Comparison of ENCODE assay signal across 28 cellular contexts in genomic region chr4:140704392-140704955, GRCh38. TPM values are rescaled to one million over a fixed set of nuclear protein-coding genes. Genes with fewer than 3 reads are reported as not detected.
A peak's percentile ranks its signal among the peaks of the same experiment; 100 is the strongest.
DNase-seq lines count a peak whose midpoint lies in the region; ATAC-seq, FAIRE-seq and TF ChIP-seq lines count a peak whose summit lies in the region.
"Had no signal": no experiment of that assay in that cellular context is flagged by ENCODE, and none has a peak within 500 bp of the region (broad histone marks: within the 10 kb centered on the region; RNA-seq: fewer than 3 reads in every experiment).

No MANE protein-coding gene starts in this region.

- H3K27me3 ChIP-seq in trophoblast cell (ENCODE audit: insufficient read depth, low read length) (no peaks in the 10 kb centered on the region), BE2C (no peaks in the 10 kb centered on the region)
- H3K27me3 ChIP-seq: vagina had no signal

- H3K27ac Mint-ChIP-seq in IgD-negative memory B cell, result peak overlapping the region; percentile 79 to 94 (median 81)
- H3K27ac Mint-ChIP-seq: activated naive CD8-positive, alpha-beta T cell treated with anti-CD3 and anti-CD28 coated beads, Interleukin-2, amount 50 U/mL, for 24 hours; dendritic cell treated with granulocyte-macrophage colony-stimulating factor and Interleukin-4, amounts not matched to agents 40 ng/mL and 50 ng/mL, for 4 days; stimulated activated naive CD8-positive, alpha-beta T cell treated with anti-CD3 and anti-CD28 coated beads, Interleukin-15, Interleukin-2, amounts not matched to agents 100 ng/mL and 50 ng/mL, for 24 hours; T-helper 17 cell had no signal

- no peak overlapping the region for H3K14ac ChIP-seq in trophoblast cell (ENCODE audit: low read length)

- H3K4me1 ChIP-seq in trophoblast cell (ENCODE audit: control insufficient read depth in 1 of 2, insufficient read depth in 2 of 2, low read length in 2 of 2), result peaks cover 0 to 5% of the 10 kb centered on the region in 2 experiments
- peaks cover 8% of the 10 kb centered on the region for H3K4me1 ChIP-seq in BE2C
- H3K4me1 ChIP-seq: psoas muscle had no signal

- peaks cover 0 to 1% (median 0%) of the 10 kb centered on the region in 3 donors for H3K9me3 Mint-ChIP-seq in IgD-negative memory B cell
- H3K9me3 Mint-ChIP-seq: activated naive CD8-positive, alpha-beta T cell treated with anti-CD3 and anti-CD28 coated beads, Interleukin-2, amount 50 U/mL, for 24 hours; dendritic cell treated with granulocyte-macrophage colony-stimulating factor and Interleukin-4, amounts not matched to agents 40 ng/mL and 50 ng/mL, for 4 days; stimulated activated naive CD8-positive, alpha-beta T cell treated with anti-CD3 and anti-CD28 coated beads, Interleukin-15, Interleukin-2, amounts not matched to agents 100 ng/mL and 50 ng/mL, for 24 hours had no signal

- H2BK12ac ChIP-seq in trophoblast cell (ENCODE audit: low read length), result no peak overlapping the region

- no peaks in the 10 kb centered on the region for H3K27me3 Mint-ChIP-seq in IgD-negative memory B cell
- H3K27me3 Mint-ChIP-seq: activated naive CD8-positive, alpha-beta T cell treated with anti-CD3 and anti-CD28 coated beads, Interleukin-2, amount 50 U/mL, for 24 hours; dendritic cell treated with granulocyte-macrophage colony-stimulating factor and Interleukin-4, amounts not matched to agents 40 ng/mL and 50 ng/mL, for 4 days; stimulated activated naive CD8-positive, alpha-beta T cell treated with anti-CD3 and anti-CD28 coated beads, Interleukin-15, Interleukin-2, amounts not matched to agents 100 ng/mL and 50 ng/mL, for 24 hours had no signal

- H3K4me3 ChIP-seq in trophoblast cell (ENCODE audit: low read depth, low read length) (no peak overlapping the region), BE2C (ENCODE audit: low read depth, low read length) (no peak overlapping the region)
- H3K4me3 ChIP-seq: psoas muscle, vagina had no signal

- H3K36me3 ChIP-seq in trophoblast cell (ENCODE audit: control insufficient read depth in 1 of 2, insufficient read depth in 2 of 2, low read length in 2 of 2) (peaks cover 6% of the 10 kb centered on the region in 2 experiments), BE2C (peaks cover 9% of the 10 kb centered on the region)
- H3K36me3 ChIP-seq: vagina had no signal

- no peak overlapping the region for H2BK5ac ChIP-seq in trophoblast cell (ENCODE audit: low read depth, low read length, poor library complexity)

- no peak overlapping the region for H3K4me2 ChIP-seq in trophoblast cell (ENCODE audit: low read length)
- H3K4me2 ChIP-seq: SK-N-SH had no signal

- no peak overlapping the region for H3K18ac ChIP-seq in trophoblast cell (ENCODE audit: low read length)

- DNase-seq in trophoblast cell, result no peak
- no peak for DNase-seq in RCC 7860 (ENCODE audit: low spot score)
- DNase-seq in BE2C, result no peak
- no peak for DNase-seq in NCI-H1092 treated with DMSO at 0.1 percent for 48 hours (lab: John Stamatoyannopoulos, UW)
- DNase-seq in stimulated activated CD4-positive, alpha-beta T cell treated with anti-CD3 and anti-CD28 coated beads, Interleukin-2, amount 100 ng/mL, for 48 hours, result no peak
- DNase-seq: activated effector memory CD4-positive, alpha-beta T cell treated with anti-CD3 and anti-CD28 coated beads, Interleukin-2, amount 50 U/mL, for 16 hours; activated naive CD8-positive, alpha-beta T cell treated with anti-CD3 and anti-CD28 coated beads, Interleukin-2, amount 50 U/mL, for 24 hours; central memory CD4-positive, alpha-beta T cell; DMS79; GF-D8; Karpas-422; left cardiac atrium; MV-4-11; NCI-H146; nucleus accumbens; OCI-M1; psoas muscle; SK-N-SH; stimulated activated CD4-positive, alpha-beta T cell treated with anti-CD3 and anti-CD28 coated beads, Interleukin-15, amount 100 ng/mL, for 24 hours; T-helper 17 cell had no signal

- no peak for FAIRE-seq in RCC 7860 (lab: Jason Lieb, UNC)
- FAIRE-seq: frontal cortex had no signal

- no peak overlapping the region for H3K9ac ChIP-seq in trophoblast cell (ENCODE audit: low read length)
- H3K9ac ChIP-seq: SK-N-SH had no signal

- H2BK120ac ChIP-seq in trophoblast cell (ENCODE audit: insufficient read depth, low read length, poor library complexity), result no peak overlapping the region

- no peak overlapping the region for H2AK5ac ChIP-seq in trophoblast cell (ENCODE audit: low read length)

- peak overlapping the region; percentile 85 for H3K4ac ChIP-seq in trophoblast cell (ENCODE audit: low read depth, low read length)

- H3K79me2 ChIP-seq in trophoblast cell (ENCODE audit: control insufficient read depth, insufficient read depth, low read length, poor library complexity), result no peaks in the 10 kb centered on the region

- H3K27ac ChIP-seq in trophoblast cell (ENCODE audit: low read depth, low read length), result no peak overlapping the region
- H3K27ac ChIP-seq: C4-2B, psoas muscle, vagina had no signal

- peaks cover 6% of the 10 kb centered on the region for H3K36me3 Mint-ChIP-seq in IgD-negative memory B cell

- no peak overlapping the region for H4K91ac ChIP-seq in trophoblast cell (ENCODE audit: low read depth, low read length)

- H3K4me1 Mint-ChIP-seq in IgD-negative memory B cell, result peaks cover 54 to 60% (median 59%) of the 10 kb centered on the region in 3 donors
- H3K4me1 Mint-ChIP-seq: T-helper 17 cell had no signal

- H3K23ac ChIP-seq in trophoblast cell (ENCODE audit: low read length), result no peak overlapping the region

- peak overlapping the region in 2 of 4 donors; percentile 34 to 58 for H3K4me3 Mint-ChIP-seq in IgD-negative memory B cell
- H3K4me3 Mint-ChIP-seq: activated naive CD8-positive, alpha-beta T cell treated with anti-CD3 and anti-CD28 coated beads, Interleukin-2, amount 50 U/mL, for 24 hours; dendritic cell treated with granulocyte-macrophage colony-stimulating factor and Interleukin-4, amounts not matched to agents 40 ng/mL and 50 ng/mL, for 4 days; stimulated activated naive CD8-positive, alpha-beta T cell treated with anti-CD3 and anti-CD28 coated beads, Interleukin-15, Interleukin-2, amounts not matched to agents 100 ng/mL and 50 ng/mL, for 24 hours; T-helper 17 cell had no signal

- no peaks in the 10 kb centered on the region for H3K79me1 ChIP-seq in trophoblast cell (ENCODE audit: low read length)

- no peak overlapping the region for H4K8ac ChIP-seq in trophoblast cell (ENCODE audit: low read depth, low read length)

- H4K12ac ChIP-seq in trophoblast cell (ENCODE audit: low read depth, low read length), result no peak overlapping the region

- H3K9me3 ChIP-seq in trophoblast cell (ENCODE audit: insufficient read depth, low read depth, low read length), result no peaks in the 10 kb centered on the region
- H3K9me3 ChIP-seq in BE2C, result no peaks in the 10 kb centered on the region
- H3K9me3 ChIP-seq: psoas muscle, SK-N-SH, vagina had no signal

- peak; percentile 33 for ATAC-seq in GM18907 (IDR thresholded peaks at IDR 0.05; ENCODE audit: unreplicated experiment)
- ATAC-seq in GM21825 (IDR thresholded peaks at IDR 0.05; ENCODE audit: unreplicated experiment), result peak; percentile 16
- ATAC-seq: activated naive CD8-positive, alpha-beta T cell treated with anti-CD3 and anti-CD28 coated beads, Interleukin-2, amount 50 U/mL, for 24 hours; left cardiac atrium; psoas muscle; T-helper 17 cell had no signal

- no peak for TF ChIP-seq CTCF in BE2C (IDR thresholded peaks at IDR 0.05; ENCODE audit: low read depth, low read length)

- no CpG with 5 or more reads among the region's 4 CpGs for WGBS in trophoblast cell (ENCODE audit: extremely low coverage, insufficient coverage, insufficient read length)

- no peak overlapping the region for H2AFZ ChIP-seq in trophoblast cell (ENCODE audit: insufficient read depth, low read length, poor library complexity)

RNA-seq across cellular contexts. Expression of gene TBC1D9, which starts 51.7 kb away (rescaled TPM):
- polyA plus RNA-seq in IgD-negative memory B cell, result 59.4 TPM
- polyA plus RNA-seq in trophoblast cell (2013), result 21.6 and 23.5 TPM in 2 replicates
- 12.7 TPM for polyA plus RNA-seq in BE2C (2012; ENCODE audit: insufficient read depth, insufficient read length, low read depth)
